In genomic region chr20:35146922-35147574, GRCh38 we compare ENCODE assay signal across 8 cellular contexts. TPM values are rescaled to one million over a fixed set of nuclear protein-coding genes. Genes with fewer than 3 reads are reported as not detected.
A peak's percentile ranks its signal among the peaks of the same experiment; 100 is the strongest.
DNase-seq lines count a peak whose midpoint lies in the region; ATAC-seq and TF ChIP-seq lines count a peak whose summit lies in the region.

A gene with protein sequence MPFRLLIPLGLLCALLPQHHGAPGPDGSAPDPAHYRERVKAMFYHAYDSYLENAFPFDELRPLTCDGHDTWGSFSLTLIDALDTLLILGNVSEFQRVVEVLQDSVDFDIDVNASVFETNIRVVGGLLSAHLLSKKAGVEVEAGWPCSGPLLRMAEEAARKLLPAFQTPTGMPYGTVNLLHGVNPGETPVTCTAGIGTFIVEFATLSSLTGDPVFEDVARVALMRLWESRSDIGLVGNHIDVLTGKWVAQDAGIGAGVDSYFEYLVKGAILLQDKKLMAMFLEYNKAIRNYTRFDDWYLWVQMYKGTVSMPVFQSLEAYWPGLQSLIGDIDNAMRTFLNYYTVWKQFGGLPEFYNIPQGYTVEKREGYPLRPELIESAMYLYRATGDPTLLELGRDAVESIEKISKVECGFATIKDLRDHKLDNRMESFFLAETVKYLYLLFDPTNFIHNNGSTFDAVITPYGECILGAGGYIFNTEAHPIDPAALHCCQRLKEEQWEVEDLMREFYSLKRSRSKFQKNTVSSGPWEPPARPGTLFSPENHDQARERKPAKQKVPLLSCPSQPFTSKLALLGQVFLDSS (minus strand): TSS chr20:35147336. CDS start chr20:35147258, 78 bp downstream.

- peak within 1 kb of the TSS; percentile 88 for H3K9ac ChIP-seq in iPS-20b (ENCODE audit: low read depth, low read length)

- BruUV-seq in A673 (replicated peaks; lab: Mats Ljungman, UMichigan) = no TSS peak

- H3K27me3 ChIP-seq in A673 (replicated peaks; ENCODE audit: insufficient read depth, low read depth, low read length, poor library complexity) (no peaks in the 10 kb centered on the region), WERI-Rb-1 (ENCODE audit: insufficient read depth, low read depth, severe bottlenecking) (no peaks in the 10 kb centered on the region), breast epithelium (no peaks in the 10 kb centered on the region), iPS-20b (ENCODE audit: insufficient read depth, low read length) (no peaks in the 10 kb centered on the region)

- peaks cover 1% of the 10 kb centered on the region for H3K36me3 ChIP-seq in A673 (ENCODE audit: insufficient read depth, low read length, poor library complexity, severe bottlenecking)
- H3K36me3 ChIP-seq in WERI-Rb-1 = no peaks in the 10 kb centered on the region
- H3K36me3 ChIP-seq in breast epithelium = no peaks in the 10 kb centered on the region
- peaks cover 11% of the 10 kb centered on the region for H3K36me3 ChIP-seq in iPS-20b (ENCODE audit: insufficient read depth, low read depth, low read length)

- peak within 1 kb of the TSS; percentile 72 for H3K4me3 ChIP-seq in A673 (ENCODE audit: low read depth, low read length, poor library complexity, severe bottlenecking)
- peak within 1 kb of the TSS; percentile 81 for H3K4me3 ChIP-seq in WERI-Rb-1 (ENCODE audit: low read depth, low read length)
- H3K4me3 ChIP-seq in breast epithelium = peak within 1 kb of the TSS; percentile 61 to 86 (median 79)
- peak within 1 kb of the TSS; percentile 93 for H3K4me3 ChIP-seq in iPS-20b (ENCODE audit: low read length)
- H3K4me3 ChIP-seq in skin epidermis = peak within 1 kb of the TSS; percentile 61 to 88 (median 69)

- ATAC-seq in GM18873 (IDR thresholded peaks at IDR 0.05; ENCODE audit: low FRiP score, unreplicated experiment) (peak; percentile 61), HG03159 (IDR thresholded peaks at IDR 0.05; ENCODE audit: unreplicated experiment) (peak; percentile 83)

- TF ChIP-seq CTCF in A673 (conservative IDR thresholded peaks at IDR 0.05; ENCODE audit: low read depth, low read length) (no peak), WERI-Rb-1 (IDR thresholded peaks at IDR 0.05; ENCODE audit: low read depth, low read length) (peak; percentile 27; the same call in 1 of the 2 replicates), breast epithelium (IDR thresholded peaks at IDR 0.05) (peak in 1 of 3 donors; percentile 12)

- peak; percentile 97 for DNase-seq in A673 (ENCODE audit: low spot score)
- DNase-seq in NCI-H2227 treated with DMSO at 0.1 percent for 48 hours (lab: John Stamatoyannopoulos, UW) = peak; percentile 95
- DNase-seq in WERI-Rb-1 = peak; percentile 96
- peak; percentile 89 to 90 for DNase-seq in breast epithelium (ENCODE audit: low spot score in 2 of 2)

- H3K9me3 ChIP-seq in A673 (ENCODE audit: low read depth, low read length, poor library complexity, severe bottlenecking) (no peaks in the 10 kb centered on the region), WERI-Rb-1 (ENCODE audit: severe bottlenecking) (no peaks in the 10 kb centered on the region), breast epithelium (no peaks in the 10 kb centered on the region), iPS-20b (ENCODE audit: insufficient read depth, low read depth, low read length) (no peaks in the 10 kb centered on the region)

- TF ChIP-seq POLR2A in breast epithelium (IDR thresholded peaks at IDR 0.05) = peak; percentile 31

- H3K4me1 ChIP-seq in A673 (ENCODE audit: insufficient read depth, low read length, poor library complexity, severe bottlenecking) (no peaks in the 10 kb centered on the region), breast epithelium (peaks cover 0 to 5% of the 10 kb centered on the region in 2 donors), iPS-20b (ENCODE audit: insufficient read depth, low read length) (peaks cover 11% of the 10 kb centered on the region; the same call in 1 of the 2 replicates)

- CTCF ChIA-PET in A673 (lab: Charles Lee) = interaction anchor here (0.7 to 1.4 kb wide), 3 partner anchors 18 to 273 kb away, joined by 3 to 5 read pairs (median 4); no protein-coding TSS in a partner anchor

- intact Hi-C loops in A673 (cut with micrococcal nuclease; ENCODE audit: unreplicated experiment) (loop anchor here (5.0 to 10.0 kb wide), 2 partner anchors 272 to 300 kb away; partner anchors contain the start of genes ACSS2 and GGT7), breast epithelium (cut with DNase I; ENCODE audit: low total_unique reads) (loop anchor here (5.0 to 10.0 kb wide), 2 partner anchors 60 to 128 kb away; partner anchors contain the start of gene MMP24OS)

- H3K27ac ChIP-seq in A673 (ENCODE audit: low read depth, low read length, poor library complexity, severe bottlenecking) = peak within 1 kb of the TSS; percentile 55
- H3K27ac ChIP-seq in WERI-Rb-1 = peak within 1 kb of the TSS; percentile 35
- H3K27ac ChIP-seq in breast epithelium = peak within 1 kb of the TSS; percentile 82 to 91
- peak within 1 kb of the TSS; percentile 66 for H3K27ac ChIP-seq in iPS-20b (ENCODE audit: low read length)
- H3K27ac ChIP-seq in skin epidermis = peak within 1 kb of the TSS in 20 of 21 experiments; percentile 67 to 92 (median 86)

- POLR2A ChIA-PET in A673 (lab: Charles Lee; ENCODE audit: low non-redundant PET) = interaction anchor here (0.8 kb wide), 1 partner anchor 17 kb away, joined by 3 read pairs; no protein-coding TSS in a partner anchor

RNA-seq across cellular contexts. Expression of the gene that starts here (rescaled TPM):
- total RNA-seq in A673 (2021) (13.6 and 16.1 TPM in 2 replicates), breast epithelium (10 to 100 TPM; 19.3 to 25.8 (median 22.4) TPM)

Comparison
In these comparisons a context has a peak if more than half of its experiments do, and no peak if none do; other contexts are left out.
1. Peak in every context shown above with its lines: DNase-seq, ATAC-seq, H3K4me3 ChIP-seq and H3K27ac ChIP-seq.
2. H3K27ac ChIP-seq: peak in every context shown above with its lines; median percentile 86 in breast epithelium; 86 in skin epidermis; 66 in iPS-20b; 55 in A673; 35 in WERI-Rb-1.